In genomic region chr13:73521291-73521626, GRCh38 we compare ENCODE assay signal across 1 cellular context.
TF ChIP-seq lines count a peak whose summit lies in the region.

No MANE protein-coding gene starts in this region.

TF ChIP-seq in WTC11, 78 proteins besides CTCF, POLR2A, EP300 and RAD21 (continued from another document):
- TF ChIP-seq, protein P1, sequence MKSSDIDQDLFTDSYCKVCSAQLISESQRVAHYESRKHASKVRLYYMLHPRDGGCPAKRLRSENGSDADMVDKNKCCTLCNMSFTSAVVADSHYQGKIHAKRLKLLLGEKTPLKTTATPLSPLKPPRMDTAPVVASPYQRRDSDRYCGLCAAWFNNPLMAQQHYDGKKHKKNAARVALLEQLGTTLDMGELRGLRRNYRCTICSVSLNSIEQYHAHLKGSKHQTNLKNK (CRISPR knock-in tag; IDR thresholded peaks at IDR 0.05), result no peak
